In genomic region chr10:123557366-123558108, GRCh38 we compare ENCODE assay signal across 20 cellular contexts.
A peak's percentile ranks its signal among the peaks of the same experiment; 100 is the strongest.
DNase-seq lines count a peak whose midpoint lies in the region; ATAC-seq, FAIRE-seq and TF ChIP-seq lines count a peak whose summit lies in the region.
"Had no signal": no experiment of that assay in that cellular context is flagged by ENCODE, and none has a peak within 500 bp of the region (broad histone marks: within the 10 kb centered on the region; RNA-seq: fewer than 3 reads in every experiment).

No MANE protein-coding gene starts in this region.

- in situ Hi-C loops in HepG2 (cut with HindIII; ENCODE audit: extremely low pct_ligation_motif_present, low pct_unique_long_range_greater_than_20kb): loop anchor here (25.0 kb wide), 1 partner anchor 920 kb away; no protein-coding TSS in a partner anchor

- TF ChIP-seq EP300 in HepG2 (IDR thresholded peaks at IDR 0.05; ENCODE audit: low read depth in 2 of 2, low read length in 2 of 2): no peak
- TF ChIP-seq EP300 in HepG2 (CRISPR knock-in tag; IDR thresholded peaks at IDR 0.05; ENCODE audit: borderline replicate concordance): no peak
- no peak for TF ChIP-seq EP300 in ovary (IDR thresholded peaks at IDR 0.05)

- 3% methylated on average over 4 of the region's 8 CpGs for WGBS in HepG2 (ENCODE audit: low lambda C conversion rate)
- 56% methylated on average over 7 of the region's 8 CpGs for WGBS in right lobe of liver (ENCODE audit: insufficient coverage, low coverage, low lambda C conversion rate, missing lambda C conversion rate)
- 53 to 78% (median 57%) methylated on average over 8 of the region's 8 CpGs for whole genome bisulfite sequencing in ovary, 3 donors

- no peaks in the 10 kb centered on the region for H3K36me3 Mint-ChIP-seq in chondrocyte (ENCODE audit: low read depth)
- no peaks in the 10 kb centered on the region for H3K36me3 Mint-ChIP-seq in activated CD8-positive, alpha-beta T cell treated with anti-CD3 and anti-CD28 coated beads for 36 hours (ENCODE audit: low read depth)
- H3K36me3 Mint-ChIP-seq: CD4-positive, CD25-positive, alpha-beta regulatory T cell; IgD-negative memory B cell had no signal

- H3K9me3 ChIP-seq in HepG2 (ENCODE audit: low read length) (no peaks in the 10 kb centered on the region), right lobe of liver (no peaks in the 10 kb centered on the region), ovary (no peaks in the 10 kb centered on the region)

- DNase-seq in HepG2 (ENCODE audit: low spot score): no peak
- DNase-seq in right lobe of liver: no peak
- peak; percentile 69 for DNase-seq in chondrocyte (ENCODE audit: low spot score)
- DNase-seq in putamen (ENCODE audit: low spot score): peak; percentile 13
- DNase-seq in ovary: no peak
- DNase-seq in activated CD8-positive, alpha-beta T cell treated with anti-CD3 and anti-CD28 coated beads for 36 hours: no peak
- DNase-seq in stimulated activated CD4-positive, alpha-beta T cell treated with anti-CD3 and anti-CD28 coated beads, Interleukin-12 subunit alpha, Interleukin-12 subunit beta, amount 100 ng/mL, for 4 hours: no peak
- DNase-seq in omental fat pad (ENCODE audit: low spot score): no peak
- DNase-seq: AML-193; CD4-positive, CD25-positive, alpha-beta regulatory T cell; EL; NCI-H1105; NCI-H1694; NCI-H2107; NCI-H2227 treated with DMSO at 0.1 percent for 48 hours; NCI-H524; SHP77 had no signal

- H3K4me2 ChIP-seq in HepG2 (ENCODE audit: low read depth, low read length): no peak overlapping the region

- no peak overlapping the region for H3K9ac ChIP-seq in HepG2 (ENCODE audit: insufficient read depth, low read depth, low read length)

- no peaks in the 10 kb centered on the region for H4K20me1 ChIP-seq in HepG2 (ENCODE audit: insufficient read depth, low read length)

- no peaks in the 10 kb centered on the region for H3K9me3 Mint-ChIP-seq in chondrocyte (ENCODE audit: low read depth)
- no peaks in the 10 kb centered on the region for H3K9me3 Mint-ChIP-seq in activated CD8-positive, alpha-beta T cell treated with anti-CD3 and anti-CD28 coated beads for 36 hours
- H3K9me3 Mint-ChIP-seq: CD4-positive, CD25-positive, alpha-beta regulatory T cell; IgD-negative memory B cell had no signal

- no TSS peak for BruUV-seq in HepG2 (replicated peaks; lab: Mats Ljungman, UMichigan)

- FAIRE-seq in HepG2 (lab: Jason Lieb, UNC): no peak
- FAIRE-seq: A204.1, H54 had no signal

- CTCF ChIA-PET in HepG2 (lab: Yijun Ruan, JAX; ENCODE audit: low intra/inter-chr PET ratio, low total read pairs): interaction anchor here (2.6 kb wide), 1 partner anchor 425 kb away, joined by 22 read pairs; no protein-coding TSS in a partner anchor
- CTCF ChIA-PET in activated CD8-positive, alpha-beta T cell treated with anti-CD3 and anti-CD28 coated beads for 36 hours (lab: Charles Lee): interaction anchor here (0.8 to 2.4 kb wide), 6 partner anchors 14 to 515 kb away, joined by 3 to 15 read pairs (median 4); no protein-coding TSS in a partner anchor

- no peak overlapping the region for H3K27ac ChIP-seq in HepG2 (ENCODE audit: extremely low read length, insufficient read depth, low read length)
- H3K27ac ChIP-seq in right lobe of liver: no peak overlapping the region
- H3K27ac ChIP-seq in ovary: no peak overlapping the region

- no peaks in the 10 kb centered on the region for H3K4me1 ChIP-seq in HepG2 (ENCODE audit: insufficient read depth, low read length)
- H3K4me1 ChIP-seq in right lobe of liver: no peaks in the 10 kb centered on the region
- H3K4me1 ChIP-seq in ovary (ENCODE audit: insufficient read depth): no peaks in the 10 kb centered on the region

- H3K27me3 ChIP-seq in HepG2 (ENCODE audit: control insufficient read depth in 1 of 2, insufficient read depth in 2 of 2, low read length in 2 of 2) (peaks cover 0 to 16% of the 10 kb centered on the region in 2 experiments; a peak in 1 of 5 replicates), right lobe of liver (no peaks in the 10 kb centered on the region), ovary (no peaks in the 10 kb centered on the region)

- no peak for TF ChIP-seq RAD21 in HepG2 (CRISPR knock-in tag; IDR thresholded peaks at IDR 0.05)

- no peaks in the 10 kb centered on the region for H3K36me3 ChIP-seq in HepG2 (replicated peaks in 1 of 2; ENCODE audit: control insufficient read depth in 1 of 2, insufficient read depth in 2 of 2, low read length in 2 of 2)
- no peaks in the 10 kb centered on the region for H3K36me3 ChIP-seq in right lobe of liver
- no peaks in the 10 kb centered on the region for H3K36me3 ChIP-seq in ovary

- no peak overlapping the region for H2AFZ ChIP-seq in HepG2 (ENCODE audit: low read length)

- H3K27me3 Mint-ChIP-seq in chondrocyte (ENCODE audit: low read depth): peaks cover 21% of the 10 kb centered on the region
- peaks cover 6% of the 10 kb centered on the region for H3K27me3 Mint-ChIP-seq in activated CD8-positive, alpha-beta T cell treated with anti-CD3 and anti-CD28 coated beads for 36 hours

- no peaks in the 10 kb centered on the region for H3K4me1 Mint-ChIP-seq in chondrocyte (ENCODE audit: low read depth)
- H3K4me1 Mint-ChIP-seq in activated CD8-positive, alpha-beta T cell treated with anti-CD3 and anti-CD28 coated beads for 36 hours (ENCODE audit: low read depth): no peaks in the 10 kb centered on the region
- H3K4me1 Mint-ChIP-seq: CD4-positive, CD25-positive, alpha-beta regulatory T cell had no signal

- H3K79me2 ChIP-seq in HepG2 (ENCODE audit: insufficient read depth, low read length): no peaks in the 10 kb centered on the region

- POLR2A ChIA-PET in HepG2 (lab: Yijun Ruan, JAX): no interaction called here
- POLR2A ChIA-PET in activated CD8-positive, alpha-beta T cell treated with anti-CD3 and anti-CD28 coated beads for 36 hours (lab: Charles Lee): no interaction called here

- intact Hi-C loops in HepG2 (cut with micrococcal nuclease; ENCODE audit: unreplicated experiment) (no loop called here), right lobe of liver (cut with DNase I) (loop anchor here (5.0 to 10.0 kb wide), 3 partner anchors 423 to 513 kb away; partner anchors contain the start of gene HMX3 (in 1 of the 2)), ovary (cut with DNase I) (loop anchor here in 3 of 4 donors (5.0 to 10.0 kb wide), 2 partner anchors 423 to 425 kb away; partner anchors contain the start of gene HMX3 (in 1 of the 3))
- intact Hi-C loops in activated CD8-positive, alpha-beta T cell treated with anti-CD3 and anti-CD28 coated beads for 36 hours (cut with micrococcal nuclease): loop anchor here (2.0 to 5.0 kb wide), 2 partner anchors 425 to 515 kb away; no protein-coding TSS in a partner anchor

- H3K4me3 Mint-ChIP-seq in chondrocyte (ENCODE audit: unreplicated experiment): no peak overlapping the region
- no peak overlapping the region for H3K4me3 Mint-ChIP-seq in activated CD8-positive, alpha-beta T cell treated with anti-CD3 and anti-CD28 coated beads for 36 hours
- H3K4me3 Mint-ChIP-seq: CD4-positive, CD25-positive, alpha-beta regulatory T cell; IgD-negative memory B cell had no signal

- H3K27ac Mint-ChIP-seq in chondrocyte (ENCODE audit: unreplicated experiment): no peak overlapping the region
- H3K27ac Mint-ChIP-seq in activated CD8-positive, alpha-beta T cell treated with anti-CD3 and anti-CD28 coated beads for 36 hours: no peak overlapping the region
- H3K27ac Mint-ChIP-seq: CD4-positive, CD25-positive, alpha-beta regulatory T cell; IgD-negative memory B cell had no signal

- H3K4me3 ChIP-seq in HepG2 (replicated peaks in 1 of 3; ENCODE audit: insufficient read depth in 1 of 3, low read depth in 2 of 3, low read length in 3 of 3) (no peak overlapping the region), right lobe of liver (no peak overlapping the region), ovary (no peak overlapping the region)

- TF ChIP-seq POLR2A in HepG2 (IDR thresholded peaks at IDR 0.05; ENCODE audit: insufficient read depth in 1 of 2, low read depth in 2 of 2, low read length in 2 of 2) (no peak), right lobe of liver (IDR thresholded peaks at IDR 0.05) (no peak), ovary (IDR thresholded peaks at IDR 0.05) (no peak)

- ATAC-seq in HepG2 (no peak), right lobe of liver (no peak), omental fat pad (ENCODE audit: low FRiP score) (no peak)
- ATAC-seq in activated CD8-positive, alpha-beta T cell treated with anti-CD3 and anti-CD28 coated beads for 36 hours: no peak

- TF ChIP-seq CTCF in HepG2 (CRISPR knock-in tag; IDR thresholded peaks at IDR 0.05) (no peak), right lobe of liver (IDR thresholded peaks at IDR 0.05) (no peak), chondrocyte (IDR thresholded peaks at IDR 0.05) (no peak), ovary (IDR thresholded peaks at IDR 0.05) (no peak), omental fat pad (IDR thresholded peaks at IDR 0.05) (no peak)
- no peak for TF ChIP-seq CTCF in activated CD8-positive, alpha-beta T cell treated with anti-CD3 and anti-CD28 coated beads for 36 hours (IDR thresholded peaks at IDR 0.05)

TF ChIP-seq in HepG2, 621 proteins besides CTCF, POLR2A, EP300 and RAD21 (continues in another document):
- no peak for TF ChIP-seq SP5 (CRISPR knock-in tag; IDR thresholded peaks at IDR 0.05; ENCODE audit: borderline replicate concordance, low read depth)
- TF ChIP-seq ZBTB43 (CRISPR knock-in tag; conservative IDR thresholded peaks at IDR 0.05): no peak
- TF ChIP-seq ZNF572 (CRISPR knock-in tag; IDR thresholded peaks at IDR 0.05): no peak
- no peak for TF ChIP-seq KAT8 (CRISPR knock-in tag; IDR thresholded peaks at IDR 0.05)
- no peak for TF ChIP-seq CAMTA2 (CRISPR knock-in tag; IDR thresholded peaks at IDR 0.05; ENCODE audit: borderline replicate concordance)
- TF ChIP-seq ZNF768 (CRISPR knock-in tag; IDR thresholded peaks at IDR 0.05): no peak
- peak; percentile 66; the same call in 1 of the 2 replicates for TF ChIP-seq MAFF (IDR thresholded peaks at IDR 0.05; ENCODE audit: low read depth, low read length)

Comparison
In these comparisons a context has a peak if more than half of its experiments do, and no peak if none do; other contexts are left out.
1. DNase-seq: peak in chondrocyte (single experiment) and putamen (single experiment); none in HepG2 (single experiment), right lobe of liver (0 of 3), ovary (0 of 5), activated CD8-positive, alpha-beta T cell treated with anti-CD3 and anti-CD28 coated beads for 36 hours (single experiment), stimulated activated CD4-positive, alpha-beta T cell treated with anti-CD3 and anti-CD28 coated beads, Interleukin-12 subunit alpha, Interleukin-12 subunit beta, amount 100 ng/mL, for 4 hours (single experiment) and omental fat pad (single experiment).